ENCODE assay signal across 18 cellular contexts in the genomic region with DNA sequence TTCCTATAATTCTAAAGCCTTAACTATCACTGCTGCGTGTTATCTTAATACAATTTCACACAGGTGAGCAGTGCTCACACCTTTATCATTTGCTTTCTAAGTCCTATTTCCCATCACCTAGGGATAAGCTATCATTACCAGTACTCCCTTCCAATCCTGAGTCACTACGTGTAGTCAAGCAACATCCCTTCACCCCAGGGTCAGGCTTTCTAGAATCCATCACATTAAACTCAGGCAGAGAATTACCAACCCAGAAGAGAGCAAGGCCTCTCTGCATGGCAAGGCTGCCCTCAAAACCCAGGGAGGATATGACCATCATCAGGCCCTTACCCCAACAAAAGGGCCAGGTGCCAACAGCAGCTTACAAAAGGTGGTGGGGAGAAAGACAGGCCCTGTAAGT. TPM values are rescaled to one million over a fixed set of nuclear protein-coding genes. Genes with fewer than 3 reads are reported as not detected.
DNase-seq lines count a peak whose midpoint lies in the region; ATAC-seq, FAIRE-seq and TF ChIP-seq lines count a peak whose summit lies in the region.
"Had no signal": no experiment of that assay in that cellular context is flagged by ENCODE, and none has a peak within 500 bp of the region (broad histone marks: within the 10 kb centered on the region; RNA-seq: fewer than 3 reads in every experiment).

No MANE protein-coding gene starts in this region.

- in situ Hi-C loops in IMR-90 (cut with MboI; ENCODE audit: low sequenced_read_pairs): no loop called here

- H3K4me2 ChIP-seq in SK-N-SH (no peak overlapping the region), IMR-90 (ENCODE audit: low read depth, low read length) (no peak overlapping the region), osteoblast (ENCODE audit: insufficient read depth, low read length) (peak overlapping the region; percentile 3)

- FAIRE-seq in GM12892 (lab: Jason Lieb, UNC): no peak
- FAIRE-seq: colon had no signal

- WGBS in SK-N-SH (ENCODE audit: low lambda C conversion rate): 63% methylated on average over 2 of the region's 2 CpGs
- WGBS in IMR-90 (ENCODE audit: extremely low coverage in 2 of 2, insufficient read length in 1 of 2), 2 experiments: no CpG with 5 or more reads among the region's 2 CpGs

- DNase-seq in SK-N-SH (no peak), IMR-90 (no peak), osteoblast (ENCODE audit: insufficient read length, low spot score, missing footprints) (peak; percentile 27), GM12892 (ENCODE audit: insufficient read length) (no peak), NCI-H1092 treated with DMSO at 0.1 percent for 48 hours (lab: John Stamatoyannopoulos, UW) (no peak)
- DNase-seq: activated CD8-positive, alpha-beta T cell treated with anti-CD3 and anti-CD28 coated beads for 36 hours; GF-D8; Kasumi-1; midbrain; NCI-H146; stimulated activated CD4-positive, alpha-beta T cell treated with anti-CD3 and anti-CD28 coated beads, Interleukin-4, amount 100 ng/mL, for 1 hour; stimulated activated CD8-positive, alpha-beta memory T cell treated with anti-CD3 and anti-CD28 coated beads, Interleukin-4, amount 100 ng/mL, for 48 hours; thyroid gland had no signal

- H3K56ac ChIP-seq in IMR-90 (ENCODE audit: extremely low read depth, insufficient read depth, low read length): no peak overlapping the region

- H3K27ac Mint-ChIP-seq in brain: peak overlapping the region in 3 of 5 experiments; percentile 2 to 69 (median 12)
- H3K27ac Mint-ChIP-seq: activated T-helper 1 cell treated with anti-CD3 and anti-CD28 coated beads, Interleukin-12 subunit alpha, Interleukin-12 subunit beta, Interleukin-2, Interleukin-4 antibody, amounts not matched to agents 30 ng/mL and 10 ng/mL and 1 ng/mL, durations not matched to agents 14 hours and 24 hours and 36 hours had no signal

- H3K27me3 ChIP-seq in SK-N-SH (ENCODE audit: insufficient read depth) (no peaks in the 10 kb centered on the region), IMR-90 (ENCODE audit: control insufficient read depth, insufficient read depth, low read length) (no peaks in the 10 kb centered on the region), osteoblast (ENCODE audit: insufficient read depth, low read length) (no peaks in the 10 kb centered on the region)
- H3K27me3 ChIP-seq: thyroid gland had no signal

- H2BK5ac ChIP-seq in IMR-90 (ENCODE audit: low read depth, low read length, poor library complexity, severe bottlenecking): peak overlapping the region; percentile 22

- no peak overlapping the region for H2BK20ac ChIP-seq in IMR-90 (ENCODE audit: low read depth, low read length)

- H2AK5ac ChIP-seq in IMR-90 (ENCODE audit: low read depth, low read length): no peak overlapping the region; the same call in 1 of the 2 replicates

- H3K4me1 Mint-ChIP-seq in brain: peaks cover 84% of the 10 kb centered on the region

- CTCF ChIA-PET in SK-N-SH (lab: Yijun Ruan, JAX) (no interaction called here), IMR-90 (lab: Yijun Ruan, JAX) (no interaction called here)

- H4K8ac ChIP-seq in IMR-90 (ENCODE audit: low read depth in 2 of 2, low read length in 2 of 2): peak overlapping the region in 1 of 2 experiments; percentile 25; a peak in 1 of 4 replicates

- H3K9me3 ChIP-seq in SK-N-SH (no peaks in the 10 kb centered on the region), IMR-90 (ENCODE audit: control insufficient read depth, insufficient read depth, low read length) (no peaks in the 10 kb centered on the region), osteoblast (ENCODE audit: low read depth, low read length) (no peaks in the 10 kb centered on the region)
- H3K9me3 ChIP-seq: thyroid gland had no signal

- H3K9ac ChIP-seq in SK-N-SH (no peak overlapping the region), IMR-90 (ENCODE audit: low read depth, low read length) (no peak overlapping the region)

- TF ChIP-seq RAD21 in SK-N-SH (IDR thresholded peaks at IDR 0.05; ENCODE audit: low read length): no peak
- no peak for TF ChIP-seq RAD21 in IMR-90 (IDR thresholded peaks at IDR 0.05; ENCODE audit: low read length)

- no peaks in the 10 kb centered on the region for H4K20me1 ChIP-seq in SK-N-SH (ENCODE audit: insufficient read depth)
- peaks cover 40% of the 10 kb centered on the region for H4K20me1 ChIP-seq in IMR-90 (ENCODE audit: insufficient read depth, low read length)
- peaks cover 16% of the 10 kb centered on the region for H4K20me1 ChIP-seq in osteoblast (ENCODE audit: insufficient read depth, low read length)

- H4K5ac ChIP-seq in IMR-90 (ENCODE audit: low read depth, low read length): no peak overlapping the region

- H2AFZ ChIP-seq in SK-N-SH (ENCODE audit: low read depth): no peak overlapping the region
- H2AFZ ChIP-seq in IMR-90 (replicated peaks; ENCODE audit: low read length, poor library complexity): no peak overlapping the region
- H2AFZ ChIP-seq in osteoblast (ENCODE audit: low read length): no peak overlapping the region

- H3K9me2 ChIP-seq in SK-N-SH: no peaks in the 10 kb centered on the region

- H3K4me3 ChIP-seq in SK-N-SH (ENCODE audit: low read depth in 2 of 2, low read length in 1 of 2) (no peak overlapping the region), IMR-90 (ENCODE audit: insufficient read depth, low read depth, low read length) (no peak overlapping the region), osteoblast (ENCODE audit: insufficient read depth, low read length) (no peak overlapping the region)
- H3K4me3 ChIP-seq: thyroid gland had no signal

- intact Hi-C loops in IMR-90 (cut with micrococcal nuclease): no loop called here

- peak overlapping the region in 1 of 5 experiments; percentile 13 for H3K4me3 Mint-ChIP-seq in brain
- H3K4me3 Mint-ChIP-seq: activated CD8-positive, alpha-beta T cell treated with anti-CD3 and anti-CD28 coated beads for 36 hours; activated T-helper 1 cell treated with anti-CD3 and anti-CD28 coated beads, Interleukin-12 subunit alpha, Interleukin-12 subunit beta, Interleukin-2, Interleukin-4 antibody, amounts not matched to agents 30 ng/mL and 10 ng/mL and 1 ng/mL, durations not matched to agents 14 hours and 24 hours and 36 hours had no signal

- peak overlapping the region; percentile 71 for H3K4ac ChIP-seq in IMR-90 (ENCODE audit: low read depth, low read length)

- dilution Hi-C loops in IMR-90 (cut with HindIII; ENCODE audit: low sequenced_read_pairs, unreplicated experiment): no loop called here

- peak overlapping the region; percentile 33; the same call in 1 of the 2 replicates for H4K91ac ChIP-seq in IMR-90 (ENCODE audit: insufficient read depth, low read depth, low read length)

- peak overlapping the region; percentile 73; the same call in 1 of the 2 replicates for H3K14ac ChIP-seq in IMR-90 (replicated peaks; ENCODE audit: low read depth, low read length)

- no peak for TF ChIP-seq EP300 in SK-N-SH (IDR thresholded peaks at IDR 0.05; ENCODE audit: borderline replicate concordance in 1 of 2, low read depth in 1 of 2, low read length in 1 of 2)

- H3K36me3 ChIP-seq in SK-N-SH (replicated peaks in 1 of 2; ENCODE audit: control insufficient read depth in 1 of 2, insufficient read depth in 2 of 2, low read length in 1 of 2) (no peaks in the 10 kb centered on the region), IMR-90 (ENCODE audit: control insufficient read depth, insufficient read depth, low read length) (no peaks in the 10 kb centered on the region), osteoblast (ENCODE audit: insufficient read depth, low read length) (no peaks in the 10 kb centered on the region)
- H3K36me3 ChIP-seq: thyroid gland had no signal

- H3K4me1 ChIP-seq in SK-N-SH (ENCODE audit: control insufficient read depth in 1 of 2, insufficient read depth in 2 of 2, low read depth in 1 of 2, low read length in 1 of 2): peaks cover 32 to 39% of the 10 kb centered on the region in 2 experiments
- H3K4me1 ChIP-seq in IMR-90 (ENCODE audit: control insufficient read depth, insufficient read depth, low read length): peaks cover 47% of the 10 kb centered on the region
- peaks cover 74% of the 10 kb centered on the region for H3K4me1 ChIP-seq in osteoblast (ENCODE audit: insufficient read depth, low read length)

- no peak for TF ChIP-seq CTCF in SK-N-SH (IDR thresholded peaks at IDR 0.05)
- TF ChIP-seq CTCF in IMR-90 (conservative IDR thresholded peaks at IDR 0.05; ENCODE audit: low read depth, low read length): no peak
- no peak for TF ChIP-seq CTCF in brain (conservative IDR thresholded peaks at IDR 0.05)
- TF ChIP-seq CTCF in osteoblast (IDR thresholded peaks at IDR 0.05; ENCODE audit: extremely low read depth, low read depth, low read length): no peak

- BruUV-seq in IMR-90 (replicated peaks; lab: Mats Ljungman, UMichigan): no TSS peak

- H3K9me1 ChIP-seq in IMR-90 (ENCODE audit: insufficient read depth, low read length): peaks cover 42% of the 10 kb centered on the region

- POLR2A ChIA-PET in SK-N-SH (lab: Yijun Ruan, JAX): no interaction called here
- POLR2A ChIA-PET in IMR-90 (lab: Charles Lee; ENCODE audit: unreplicated experiment): no interaction called here

- H3F3A ChIP-seq in SK-N-SH (replicated peaks; ENCODE audit: insufficient read depth): peaks cover 7% of the 10 kb centered on the region

- no peak overlapping the region for H3K18ac ChIP-seq in IMR-90 (ENCODE audit: low read depth, low read length)

- ATAC-seq in SK-N-SH treated with all-trans-retinoic acid at 6 μM for 48 hours (no peak), IMR-90 (ENCODE audit: low read depth) (no peak), GM21723 (IDR thresholded peaks at IDR 0.05; ENCODE audit: unreplicated experiment) (no peak)

- H2BK120ac ChIP-seq in IMR-90 (ENCODE audit: low read depth, low read length): 0 out of 2 replicates have a peak overlapping the region, but pooled peaks have one; percentile 14

- H2BK15ac ChIP-seq in IMR-90 (ENCODE audit: low read depth, low read length): no peak overlapping the region; the same call in 2 of the 3 replicates

- peaks cover 21 to 80% of the 10 kb centered on the region in 2 experiments for H3K79me1 ChIP-seq in IMR-90 (ENCODE audit: low read depth in 1 of 2, low read length in 2 of 2)

- H3K27me3 Mint-ChIP-seq in brain: no peaks in the 10 kb centered on the region
- H3K27me3 Mint-ChIP-seq: activated CD8-positive, alpha-beta T cell treated with anti-CD3 and anti-CD28 coated beads for 36 hours had no signal

- TF ChIP-seq POLR2A in IMR-90 (IDR thresholded peaks at IDR 0.05; ENCODE audit: low read depth, low read length) (no peak), GM12892 (IDR thresholded peaks at IDR 0.05; ENCODE audit: low read depth, low read length) (no peak)

- peak overlapping the region; percentile 57; the same call in 1 of the 2 replicates for H3K23ac ChIP-seq in IMR-90 (ENCODE audit: low read depth, low read length)

- H3K79me2 ChIP-seq in SK-N-SH (ENCODE audit: insufficient read depth) (peaks cover 91% of the 10 kb centered on the region), osteoblast (ENCODE audit: insufficient read depth, low read length) (peaks cover 95% of the 10 kb centered on the region)

- H3K27ac ChIP-seq in SK-N-SH (ENCODE audit: low read depth in 2 of 2, low read length in 1 of 2) (peak overlapping the region; percentile 43 to 96), IMR-90 (ENCODE audit: insufficient read depth, low read length) (peak overlapping the region; percentile 11), osteoblast (ENCODE audit: low read depth, low read length) (peak overlapping the region; percentile 80)

- H3K9me3 Mint-ChIP-seq in brain: peaks cover 0 to 4% (median 0%) of the 10 kb centered on the region in 5 experiments
- H3K9me3 Mint-ChIP-seq: activated CD8-positive, alpha-beta T cell treated with anti-CD3 and anti-CD28 coated beads for 36 hours; activated T-helper 1 cell treated with anti-CD3 and anti-CD28 coated beads, Interleukin-12 subunit alpha, Interleukin-12 subunit beta, Interleukin-2, Interleukin-4 antibody, amounts not matched to agents 30 ng/mL and 10 ng/mL and 1 ng/mL, durations not matched to agents 14 hours and 24 hours and 36 hours had no signal

- no peak overlapping the region for H2AK9ac ChIP-seq in IMR-90 (replicated peaks; ENCODE audit: low read depth, low read length, poor library complexity)

- peaks cover 5% of the 10 kb centered on the region for H3K36me3 Mint-ChIP-seq in brain

RNA-seq across cellular contexts. Expression of a gene that starts 9.8 kb away (rescaled TPM):
- 60.5 and 63.1 TPM in 2 replicates for polyA plus RNA-seq in SK-N-SH (2012; rRNA removed)
- 42.5 and 51.5 TPM in 2 replicates for polyA plus RNA-seq in SK-N-SH (2012; cell fraction: cytosol; rRNA removed)
- polyA plus RNA-seq in SK-N-SH (2012; cell fraction: nucleus; rRNA removed): 53.0 and 54.4 TPM in 2 replicates
- 98.0 and 118 TPM in 2 replicates for total RNA-seq in IMR-90 (2012; rRNA removed)
- 85.0 and 92.2 TPM in 2 replicates for polyA plus RNA-seq in IMR-90 (2012; rRNA removed)
- 72.9 and 85.4 TPM in 2 replicates for polyA plus RNA-seq in IMR-90 (2012; cell fraction: cytosol; rRNA removed)
- polyA plus RNA-seq in IMR-90 (2012; cell fraction: nucleus; rRNA removed; ENCODE audit: low replicate concordance): 56.7 and 72.6 TPM in 2 replicates
- 87.7 TPM for polyA plus RNA-seq in brain (ENCODE audit: insufficient read depth, low read depth, low replicate concordance)
- total RNA-seq in osteoblast: 33.0 and 38.0 TPM in 2 replicates
- polyA plus RNA-seq in GM12892 (2012; ENCODE audit: missing spikeins): 32.2 TPM

Comparison
In these comparisons a context has a peak if more than half of its experiments do, and no peak if none do; other contexts are left out.
1. H3K27ac ChIP-seq: peak in every context shown above with its lines; median percentile 80 in osteoblast; 70 in SK-N-SH; 11 in IMR-90.